Comparison of ENCODE assay signal across 7 cellular contexts in the genomic region with DNA sequence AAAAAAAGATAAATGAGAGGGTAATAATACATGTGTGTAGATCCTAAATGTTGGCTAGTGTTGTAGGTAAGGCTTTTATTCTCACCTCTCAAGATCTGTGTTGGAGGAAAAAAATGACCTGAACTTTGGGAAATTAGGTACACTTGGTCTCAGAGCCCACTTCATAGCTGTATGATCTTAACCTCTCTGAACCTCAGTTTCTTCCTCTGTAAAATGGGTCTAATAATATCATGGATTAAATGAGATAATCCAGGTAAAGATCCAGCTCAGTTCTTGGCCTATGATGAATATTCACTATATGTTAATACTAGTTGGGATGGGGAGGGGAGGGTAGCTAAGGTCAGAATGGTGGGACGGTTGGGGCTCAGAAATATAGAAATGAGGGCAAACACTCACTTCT. TPM values are rescaled to one million over a fixed set of nuclear protein-coding genes. Genes with fewer than 3 reads are reported as not detected.
"Had no signal": no experiment of that assay in that cellular context is flagged by ENCODE, and none has a peak within 500 bp of the region (broad histone marks: within the 10 kb centered on the region; RNA-seq: fewer than 3 reads in every experiment).

No MANE protein-coding gene starts in this region.

- H3K4me2 ChIP-seq: KMS-11 had no signal

- FAIRE-seq: HTR-8/SVneo had no signal

- H3K9ac ChIP-seq: KMS-11 had no signal

- H3K27ac ChIP-seq: HL-60, KMS-11 had no signal

- DNase-seq: IMR-90, KBM-7, KG1 had no signal

RNA-seq across cellular contexts. Expression of a gene that starts 24.3 kb away (rescaled TPM):
- polyA plus RNA-seq: IgD-negative memory B cell had no signal
